Comparison of ENCODE assay signal across 1 cellular context in genomic region chr10:132610071-132610701, GRCh38.
TF ChIP-seq lines count a peak whose summit lies in the region.

No MANE protein-coding gene starts in this region.

TF ChIP-seq in WTC11, 78 proteins besides CTCF, POLR2A, EP300 and RAD21 (continued from another document):
- no peak for TF ChIP-seq ZNF512 (CRISPR knock-in tag; IDR thresholded peaks at IDR 0.05; ENCODE audit: borderline replicate concordance)
- TF ChIP-seq ZSCAN18 (CRISPR knock-in tag; IDR thresholded peaks at IDR 0.05) = no peak
- no peak for TF ChIP-seq MLX (CRISPR knock-in tag; IDR thresholded peaks at IDR 0.05)
- no peak for TF ChIP-seq ZNF425 (CRISPR knock-in tag; conservative IDR thresholded peaks at IDR 0.05)
- no peak for TF ChIP-seq ZNF671 (CRISPR knock-in tag; IDR thresholded peaks at IDR 0.05)
